Comparison of ENCODE assay signal across 16 cellular contexts in genomic region chr4:99324361-99324760, GRCh38. TPM values are rescaled to one million over a fixed set of nuclear protein-coding genes. Genes with fewer than 3 reads are reported as not detected.
DNase-seq lines count a peak whose midpoint lies in the region; ATAC-seq and TF ChIP-seq lines count a peak whose summit lies in the region.
"Had no signal": no experiment of that assay in that cellular context is flagged by ENCODE, and none has a peak within 500 bp of the region (broad histone marks: within the 10 kb centered on the region; RNA-seq: fewer than 3 reads in every experiment).

No MANE protein-coding gene starts in this region.

- H3K4me1 Mint-ChIP-seq in MCF 10A (ENCODE audit: insufficient read depth, unreplicated experiment): peaks cover 29% of the 10 kb centered on the region
- H3K4me1 Mint-ChIP-seq in activated T-cell treated with anti-CD3 and anti-CD28 coated beads, Interleukin-2, amount 50 U/mL, for 4 hours (ENCODE audit: low read depth): no peaks in the 10 kb centered on the region
- no peaks in the 10 kb centered on the region for H3K4me1 Mint-ChIP-seq in natural killer cell treated with Interleukin-12 subunit alpha and Interleukin-12 subunit beta and Interleukin-15 and Interleukin-18, amount 100 ng/mL, for 72 hours (ENCODE audit: low read depth in 2 of 2)
- H3K4me1 Mint-ChIP-seq: IgD-negative memory B cell had no signal

- peak; percentile 4 for DNase-seq in MCF 10A (ENCODE audit: unreplicated experiment)
- no peak for DNase-seq in mammary epithelial cell
- no peak for DNase-seq in left ventricle myocardium inferior
- no peak for DNase-seq in sigmoid colon
- DNase-seq in NCI-H2107 treated with DMSO at 0.1 percent for 48 hours (lab: John Stamatoyannopoulos, UW; ENCODE audit: unreplicated experiment): no peak
- no peak for DNase-seq in activated T-cell treated with anti-CD3 and anti-CD28 coated beads, Interleukin-2, amount 50 U/mL, for 4 hours
- no peak for DNase-seq in natural killer cell treated with Interleukin-12 subunit alpha and Interleukin-12 subunit beta and Interleukin-15 and Interleukin-18, amount 100 ng/mL, for 72 hours (ENCODE audit: low spot score)
- DNase-seq: C1 segment of cervical spinal cord; NCI-H1694 treated with DMSO at 0.1 percent for 48 hours; NK-92 treated with Interleukin-12 subunit alpha and Interleukin-12 subunit beta, amount 100 ng/mL, for 24 hours had no signal

- H3K9me3 ChIP-seq in mammary epithelial cell (replicated peaks; ENCODE audit: insufficient read depth, low read length) (no peaks in the 10 kb centered on the region), left ventricle myocardium inferior (replicated peaks) (peaks cover 15% of the 10 kb centered on the region), sigmoid colon (no peaks in the 10 kb centered on the region)

- TF ChIP-seq CTCF in MCF 10A (IDR thresholded peaks at IDR 0.05; ENCODE audit: unreplicated experiment) (no peak), mammary epithelial cell (conservative IDR thresholded peaks at IDR 0.05 in 1 of 2, IDR thresholded peaks at IDR 0.05 in 1 of 2; ENCODE audit: extremely low read depth in 1 of 2, insufficient read depth in 1 of 2, low read depth in 1 of 2, low read length in 2 of 2) (no peak), left ventricle myocardium inferior (IDR thresholded peaks at IDR 0.05; ENCODE audit: borderline replicate concordance) (no peak), sigmoid colon (IDR thresholded peaks at IDR 0.05) (no peak)

- no peak overlapping the region for H3K9ac ChIP-seq in mammary epithelial cell (ENCODE audit: insufficient read depth, low read length)

- TF ChIP-seq POLR2A in sigmoid colon (IDR thresholded peaks at IDR 0.05): no peak

- H3K27ac Mint-ChIP-seq in MCF 10A (ENCODE audit: low read depth, unreplicated experiment): peak overlapping the region; percentile 96
- no peak overlapping the region for H3K27ac Mint-ChIP-seq in natural killer cell treated with Interleukin-12 subunit alpha and Interleukin-12 subunit beta and Interleukin-15 and Interleukin-18, amount 100 ng/mL, for 72 hours
- H3K27ac Mint-ChIP-seq: IgD-negative memory B cell had no signal

- CTCF ChIA-PET in MCF 10A (lab: Yijun Ruan, JAX): interaction anchor here (1.2 to 1.9 kb wide), 2 partner anchors 81 to 138 kb away, joined by 5 to 8 read pairs; no protein-coding TSS in a partner anchor
- CTCF ChIA-PET in mammary epithelial cell (lab: Charles Lee; ENCODE audit: low non-redundant PET): no interaction called here

- no peaks in the 10 kb centered on the region for H4K20me1 ChIP-seq in mammary epithelial cell (ENCODE audit: insufficient read depth, low read length)

- peaks cover 7% of the 10 kb centered on the region for H3K9me3 Mint-ChIP-seq in MCF 10A (ENCODE audit: unreplicated experiment)
- H3K9me3 Mint-ChIP-seq in activated T-cell treated with anti-CD3 and anti-CD28 coated beads, Interleukin-2, amount 50 U/mL, for 4 hours: no peaks in the 10 kb centered on the region
- H3K9me3 Mint-ChIP-seq in natural killer cell treated with Interleukin-12 subunit alpha and Interleukin-12 subunit beta and Interleukin-15 and Interleukin-18, amount 100 ng/mL, for 72 hours: peaks cover 2% of the 10 kb centered on the region

- no peak overlapping the region for H2AFZ ChIP-seq in mammary epithelial cell (ENCODE audit: low read depth, low read length)

- H3K79me2 ChIP-seq in mammary epithelial cell (ENCODE audit: insufficient read depth, low read length): no peaks in the 10 kb centered on the region

- H3K27me3 Mint-ChIP-seq in MCF 10A (ENCODE audit: insufficient read depth, unreplicated experiment): no peaks in the 10 kb centered on the region
- peaks cover 2% of the 10 kb centered on the region for H3K27me3 Mint-ChIP-seq in activated T-cell treated with anti-CD3 and anti-CD28 coated beads, Interleukin-2, amount 50 U/mL, for 4 hours (ENCODE audit: low read depth)
- peaks cover 0 to 2% of the 10 kb centered on the region in 2 donors for H3K27me3 Mint-ChIP-seq in natural killer cell treated with Interleukin-12 subunit alpha and Interleukin-12 subunit beta and Interleukin-15 and Interleukin-18, amount 100 ng/mL, for 72 hours

- H3K27me3 ChIP-seq in mammary epithelial cell (ENCODE audit: insufficient read depth, low read length): no peaks in the 10 kb centered on the region
- no peaks in the 10 kb centered on the region for H3K27me3 ChIP-seq in left ventricle myocardium inferior (ENCODE audit: low read depth)
- no peaks in the 10 kb centered on the region for H3K27me3 ChIP-seq in sigmoid colon

- no peaks in the 10 kb centered on the region for H3K4me1 ChIP-seq in mammary epithelial cell (ENCODE audit: insufficient read depth, low read length)
- H3K4me1 ChIP-seq in left ventricle myocardium inferior: peaks cover 26% of the 10 kb centered on the region
- peaks cover 0 to 33% (median 24%) of the 10 kb centered on the region in 4 donors for H3K4me1 ChIP-seq in sigmoid colon
- no peaks in the 10 kb centered on the region for H3K4me1 ChIP-seq in urinary bladder (ENCODE audit: insufficient read depth)

- 75% methylated on average over 1 of the region's 1 CpG for WGBS in mammary epithelial cell (ENCODE audit: low coverage, missing lambda C conversion rate)
- WGBS in sigmoid colon, 2 donors: 66 to 89% methylated on average over 1 of the region's 1 CpG
- 43% methylated on average over 1 of the region's 1 CpG for WGBS in urinary bladder

- no peaks in the 10 kb centered on the region for H3K36me3 ChIP-seq in mammary epithelial cell (ENCODE audit: insufficient read depth, low read length)
- H3K36me3 ChIP-seq in left ventricle myocardium inferior: no peaks in the 10 kb centered on the region
- H3K36me3 ChIP-seq in sigmoid colon: no peaks in the 10 kb centered on the region
- H3K36me3 ChIP-seq in urinary bladder (ENCODE audit: insufficient read depth): peaks cover 1% of the 10 kb centered on the region

- no peak overlapping the region for H3K4me3 ChIP-seq in mammary epithelial cell (replicated peaks in 1 of 3; ENCODE audit: insufficient read depth in 1 of 3, low read depth in 2 of 3, low read length in 3 of 3)
- no peak overlapping the region for H3K4me3 ChIP-seq in left ventricle myocardium inferior
- no peak overlapping the region for H3K4me3 ChIP-seq in sigmoid colon
- H3K4me3 ChIP-seq in urinary bladder (ENCODE audit: low read depth, low read length): no peak overlapping the region

- H3K27ac ChIP-seq in mammary epithelial cell (ENCODE audit: insufficient read depth, low read depth, low read length) (no peak overlapping the region), left ventricle myocardium inferior (replicated peaks) (peak overlapping the region; percentile 83), sigmoid colon (peak overlapping the region; percentile 78 to 86 (median 81)), urinary bladder (ENCODE audit: low read depth) (peak overlapping the region; percentile 75)

- in situ Hi-C loops in mammary epithelial cell (cut with MboI; ENCODE audit: low sequenced_read_pairs in 2 of 2): no loop called here

- no TSS peak for BruUV-seq in MCF 10A (replicated peaks; lab: Mats Ljungman, UMichigan)
- BruUV-seq in mammary epithelial cell (replicated peaks; lab: Mats Ljungman, UMichigan): no TSS peak

- H3K4me2 ChIP-seq in mammary epithelial cell (ENCODE audit: insufficient read depth, low read depth, low read length): no peak overlapping the region

- peaks cover 10% of the 10 kb centered on the region for H3K36me3 Mint-ChIP-seq in MCF 10A (ENCODE audit: insufficient read depth, unreplicated experiment)
- no peaks in the 10 kb centered on the region for H3K36me3 Mint-ChIP-seq in activated T-cell treated with anti-CD3 and anti-CD28 coated beads, Interleukin-2, amount 50 U/mL, for 4 hours (ENCODE audit: insufficient read depth)
- no peaks in the 10 kb centered on the region for H3K36me3 Mint-ChIP-seq in natural killer cell treated with Interleukin-12 subunit alpha and Interleukin-12 subunit beta and Interleukin-15 and Interleukin-18, amount 100 ng/mL, for 72 hours
- H3K36me3 Mint-ChIP-seq: IgD-negative memory B cell had no signal

- no peak for ATAC-seq in activated T-cell treated with anti-CD3 and anti-CD28 coated beads, Interleukin-2, amount 50 U/mL, for 4 hours
- no peak for ATAC-seq in natural killer cell treated with Interleukin-12 subunit alpha and Interleukin-12 subunit beta and Interleukin-15 and Interleukin-18, amount 100 ng/mL, for 72 hours

- TF ChIP-seq EP300 in sigmoid colon (IDR thresholded peaks at IDR 0.05): no peak

- H3K4me3 Mint-ChIP-seq in MCF 10A (ENCODE audit: unreplicated experiment): peak overlapping the region; percentile 28
- H3K4me3 Mint-ChIP-seq in activated T-cell treated with anti-CD3 and anti-CD28 coated beads, Interleukin-2, amount 50 U/mL, for 4 hours: no peak overlapping the region
- no peak overlapping the region for H3K4me3 Mint-ChIP-seq in natural killer cell treated with Interleukin-12 subunit alpha and Interleukin-12 subunit beta and Interleukin-15 and Interleukin-18, amount 100 ng/mL, for 72 hours
- H3K4me3 Mint-ChIP-seq: IgD-negative memory B cell had no signal

- POLR2A ChIA-PET in MCF 10A (lab: Yijun Ruan, JAX): interaction anchor here (0.6 to 5.3 kb wide), 11 partner anchors 8 to 747 kb away, joined by 3 to 30 read pairs (median 5); no protein-coding TSS in a partner anchor

- intact Hi-C loops in MCF 10A (cut with micrococcal nuclease) (no loop called here), mammary epithelial cell (cut with micrococcal nuclease) (no loop called here), left ventricle myocardium inferior (cut with micrococcal nuclease) (no loop called here), sigmoid colon (cut with DNase I) (loop anchor here (1.0 kb wide), 1 partner anchor 23 kb away; no protein-coding TSS in a partner anchor)

- dilution Hi-C loops in mammary epithelial cell (cut with HindIII; ENCODE audit: low sequenced_read_pairs): no loop called here

RNA-seq across cellular contexts. Expression of gene ADH1B, which starts 3.2 kb away (rescaled TPM):
- 24.2 and 32.0 TPM in 2 replicates for total RNA-seq in MCF 10A (2022)
- under 1 TPM in 1 of 2 donors, not detected in 1; under 0.01 TPM for total RNA-seq in mammary epithelial cell
- polyA plus RNA-seq in mammary epithelial cell: not detected
- polyA minus RNA-seq in mammary epithelial cell: not detected
- total RNA-seq in left ventricle myocardium inferior: 91.9 TPM
- total RNA-seq in sigmoid colon: 100 to 1,000 TPM; 270 to 906 (median 466) TPM
- 100 to 1,000 TPM in 2 of 3 donors, 10 to 100 TPM in 1; 35.4 to 548 (median 171) TPM for polyA plus RNA-seq in sigmoid colon
- total RNA-seq in urinary bladder: 97.0 TPM
- 864 TPM for polyA plus RNA-seq in urinary bladder
- total RNA-seq in activated T-cell treated with anti-CD3 and anti-CD28 coated beads, Interleukin-2, amount 50 U/mL, for 4 hours: 1 to 10 TPM in 2 of 3 donors, under 1 TPM in 1; 0.91 to 1.1 (median 1.0) TPM
- total RNA-seq in natural killer cell treated with Interleukin-12 subunit alpha and Interleukin-12 subunit beta and Interleukin-15 and Interleukin-18, amount 100 ng/mL, for 72 hours: not detected
- total RNA-seq: A172; H1; T-helper 2 cell treated with Interferon-gamma antibody and Interleukin-4, amounts not matched to agents 100 ng/mL and 5 ng/mL, for 36 hours had no signal
- polyA plus RNA-seq: H1, IgD-negative memory B cell, neural cell had no signal

RNA-seq across cellular contexts. Expression of gene ADH1C, which starts 28.2 kb away (rescaled TPM):
- total RNA-seq in MCF 10A (2022): not detected in 2 replicates
- not detected for total RNA-seq in mammary epithelial cell
- polyA plus RNA-seq in mammary epithelial cell: not detected
- polyA minus RNA-seq in mammary epithelial cell: not detected
- 2.6 TPM for total RNA-seq in left ventricle myocardium inferior
- total RNA-seq in sigmoid colon: 10 to 100 TPM in 3 of 4 donors, 1 to 10 TPM in 1; 2.6 to 25.3 (median 15.9) TPM
- polyA plus RNA-seq in sigmoid colon: 100 to 1,000 TPM in 2 of 3 donors, 10 to 100 TPM in 1; 94.4 to 311 (median 283) TPM
- total RNA-seq in urinary bladder: 4.7 TPM
- polyA plus RNA-seq in urinary bladder: 10.8 TPM
- under 1 TPM; 0.11 to 0.20 (median 0.16) TPM for total RNA-seq in activated T-cell treated with anti-CD3 and anti-CD28 coated beads, Interleukin-2, amount 50 U/mL, for 4 hours
- not detected for total RNA-seq in natural killer cell treated with Interleukin-12 subunit alpha and Interleukin-12 subunit beta and Interleukin-15 and Interleukin-18, amount 100 ng/mL, for 72 hours
- total RNA-seq: A172; H1; T-helper 2 cell treated with Interferon-gamma antibody and Interleukin-4, amounts not matched to agents 100 ng/mL and 5 ng/mL, for 36 hours had no signal
- polyA plus RNA-seq: H1, IgD-negative memory B cell, neural cell had no signal

RNA-seq across cellular contexts. Expression of gene ADH1A, which starts 33.6 kb away (rescaled TPM):
- total RNA-seq in MCF 10A (2022) (0.21 TPM in 1 of 2 replicates, not detected in the other), mammary epithelial cell (not detected), left ventricle myocardium inferior (0.36 TPM), sigmoid colon (not detected), urinary bladder (not detected)
- polyA plus RNA-seq in mammary epithelial cell (not detected), sigmoid colon (not detected), urinary bladder (0.08 TPM)
- not detected for polyA minus RNA-seq in mammary epithelial cell
- total RNA-seq in activated T-cell treated with anti-CD3 and anti-CD28 coated beads, Interleukin-2, amount 50 U/mL, for 4 hours: not detected
- not detected for total RNA-seq in natural killer cell treated with Interleukin-12 subunit alpha and Interleukin-12 subunit beta and Interleukin-15 and Interleukin-18, amount 100 ng/mL, for 72 hours
- total RNA-seq: A172; H1; T-helper 2 cell treated with Interferon-gamma antibody and Interleukin-4, amounts not matched to agents 100 ng/mL and 5 ng/mL, for 36 hours had no signal
- polyA plus RNA-seq: H1, IgD-negative memory B cell, neural cell had no signal

Comparison
In these comparisons a context has a peak if more than half of its experiments do, and no peak if none do; other contexts are left out.
1. RNA of gene ADH1B, which starts 3.2 kb away (total RNA-seq): 270 to 906 TPM in sigmoid colon, 97.0 TPM in urinary bladder (single experiment), 91.9 TPM in left ventricle myocardium inferior (single experiment) and 24.2 to 32.0 TPM in MCF 10A; 0.91 to 1.1 TPM in activated T-cell treated with anti-CD3 and anti-CD28 coated beads, Interleukin-2, amount 50 U/mL, for 4 hours, under 0.01 TPM in mammary epithelial cell and not detected in natural killer cell treated with Interleukin-12 subunit alpha and Interleukin-12 subunit beta and Interleukin-15 and Interleukin-18, amount 100 ng/mL, for 72 hours; every median in the first group is over 10 times any median in the second.